Comparison of ENCODE assay signal across 8 cellular contexts in genomic region chr1:176880954-176881595, GRCh38.
DNase-seq lines count a peak whose midpoint lies in the region; ATAC-seq and TF ChIP-seq lines count a peak whose summit lies in the region.

No MANE protein-coding gene starts in this region.

- H3F3A ChIP-seq in MM.1S (ENCODE audit: insufficient read depth, low read length) = no peaks in the 10 kb centered on the region

- H3K27ac ChIP-seq in MM.1S (ENCODE audit: low read length) (no peak overlapping the region), liver (ENCODE audit: low read depth in 1 of 2, low read length in 2 of 2) (no peak overlapping the region)

- H3K9me2 ChIP-seq in MM.1S (replicated peaks; ENCODE audit: insufficient read depth, low read length) = no peaks in the 10 kb centered on the region

- H3K9me3 ChIP-seq in MM.1S (replicated peaks; ENCODE audit: insufficient read depth, low read length) = no peaks in the 10 kb centered on the region
- H3K9me3 ChIP-seq in liver (ENCODE audit: control insufficient read depth in 4 of 4, low read length in 3 of 4) = no peaks in the 10 kb centered on the region

- TF ChIP-seq CTCF in MM.1S (IDR thresholded peaks at IDR 0.05; ENCODE audit: low read length) (peak; percentile 97), choroid plexus epithelial cell (conservative IDR thresholded peaks at IDR 0.05; ENCODE audit: low read depth, low read length) (peak; percentile 89), liver (IDR thresholded peaks at IDR 0.05; ENCODE audit: low read depth, low read length, missing input control) (peak; percentile 85)

- H3K4me3 ChIP-seq in MM.1S (ENCODE audit: low read length) (no peak overlapping the region), choroid plexus epithelial cell (ENCODE audit: low read depth, low read length) (no peak overlapping the region), liver (ENCODE audit: low read depth in 1 of 3, low read length in 3 of 3) (no peak overlapping the region)

- ATAC-seq in GM19452 (IDR thresholded peaks at IDR 0.05; ENCODE audit: unreplicated experiment) (peak; percentile 66), SK-N-SH treated with all-trans-retinoic acid at 6 μM for 48 hours (peak; percentile 94), GM18873 (IDR thresholded peaks at IDR 0.05; ENCODE audit: low FRiP score, unreplicated experiment) (no peak)

- peak; percentile 69 for DNase-seq in COR-L47 (lab: John Stamatoyannopoulos, UW)
- peak; percentile 61 for DNase-seq in MM.1S
- peak; percentile 73 for DNase-seq in choroid plexus epithelial cell (ENCODE audit: low read depth)
- peak; percentile 2 for DNase-seq in stimulated activated CD8-positive, alpha-beta memory T cell treated with anti-CD3 and anti-CD28 coated beads, Interleukin-4, amount 100 ng/mL, for 24 hours (ENCODE audit: low read depth)

- 15% methylated on average over 9 of the region's 9 CpGs for WGBS in liver

- no peak overlapping the region for H2AFZ ChIP-seq in MM.1S (ENCODE audit: low read length)

- TF ChIP-seq RAD21 in liver (IDR thresholded peaks at IDR 0.05) = peak; percentile 88 to 95

- H3K36me3 ChIP-seq in MM.1S (replicated peaks; ENCODE audit: insufficient read depth, low read length) (no peaks in the 10 kb centered on the region), liver (ENCODE audit: control insufficient read depth in 4 of 4, insufficient read depth in 3 of 4, low read depth in 1 of 4, low read length in 3 of 4) (no peaks in the 10 kb centered on the region)

- H3K27me3 ChIP-seq in MM.1S (replicated peaks; ENCODE audit: insufficient read depth, low read length) (no peaks in the 10 kb centered on the region), liver (ENCODE audit: control insufficient read depth in 4 of 4, insufficient read depth in 4 of 4, low read length in 3 of 4) (no peaks in the 10 kb centered on the region)

- no peaks in the 10 kb centered on the region for H4K20me1 ChIP-seq in MM.1S (ENCODE audit: insufficient read depth, low read length)

- H3K9ac ChIP-seq in MM.1S (ENCODE audit: low read length) = no peak overlapping the region
- H3K9ac ChIP-seq in liver (ENCODE audit: low read depth in 1 of 2, low read length in 2 of 2) = no peak overlapping the region

- H3K79me2 ChIP-seq in MM.1S (ENCODE audit: low read length) = no peaks in the 10 kb centered on the region

- H3K4me1 ChIP-seq in MM.1S (ENCODE audit: low read length) = no peaks in the 10 kb centered on the region
- H3K4me1 ChIP-seq in liver (ENCODE audit: control insufficient read depth in 4 of 4, insufficient read depth in 4 of 4, low read length in 3 of 4) = no peaks in the 10 kb centered on the region

- no peak overlapping the region for H3K4me2 ChIP-seq in MM.1S (ENCODE audit: low read depth, low read length)

TF ChIP-seq in SK-N-SH treated with all-trans-retinoic acid at 6 μM for 48 hours, 23 proteins besides CTCF, POLR2A, EP300 and RAD21:
- TF ChIP-seq TSHZ2 (CRISPR knock-in tag; IDR thresholded peaks at IDR 0.05) = no peak
- no peak for TF ChIP-seq ZNF8 (CRISPR knock-in tag; IDR thresholded peaks at IDR 0.05)
- no peak for TF ChIP-seq ARNTL (CRISPR knock-in tag; IDR thresholded peaks at IDR 0.05; ENCODE audit: borderline replicate concordance, low read depth)
- TF ChIP-seq SNAI2 (CRISPR knock-in tag; IDR thresholded peaks at IDR 0.05) = no peak
- TF ChIP-seq TCF4 (CRISPR knock-in tag; IDR thresholded peaks at IDR 0.05; ENCODE audit: borderline replicate concordance) = no peak
- no peak for TF ChIP-seq PPARA (CRISPR knock-in tag; IDR thresholded peaks at IDR 0.05; ENCODE audit: borderline replicate concordance)
- TF ChIP-seq ZFP3 (CRISPR knock-in tag; IDR thresholded peaks at IDR 0.05) = no peak
- no peak for TF ChIP-seq ZNF70 (CRISPR knock-in tag; IDR thresholded peaks at IDR 0.05)
- TF ChIP-seq GLIS3 (CRISPR knock-in tag; IDR thresholded peaks at IDR 0.05) = no peak
TF ChIP-seq in SK-N-SH treated with all-trans-retinoic acid at 6 μM for 48 hours: peak in this region for 0.

TF ChIP-seq in liver, 16 proteins besides CTCF, POLR2A, EP300 and RAD21:
- TF ChIP-seq RXRA (IDR thresholded peaks at IDR 0.05) = no peak
- TF ChIP-seq FOXA1 (IDR thresholded peaks at IDR 0.05) = no peak
- no peak for TF ChIP-seq SP1 (IDR thresholded peaks at IDR 0.05)

Comparison
In these comparisons a context has a peak if more than half of its experiments do, and no peak if none do; other contexts are left out.
1. DNase-seq: peak in every context shown above with its lines; median percentile 73 in choroid plexus epithelial cell; 69 in COR-L47; 61 in MM.1S; 2 in stimulated activated CD8-positive, alpha-beta memory T cell treated with anti-CD3 and anti-CD28 coated beads, Interleukin-4, amount 100 ng/mL, for 24 hours.